11 cellular contexts compared by ENCODE assay signal in the genomic region with DNA sequence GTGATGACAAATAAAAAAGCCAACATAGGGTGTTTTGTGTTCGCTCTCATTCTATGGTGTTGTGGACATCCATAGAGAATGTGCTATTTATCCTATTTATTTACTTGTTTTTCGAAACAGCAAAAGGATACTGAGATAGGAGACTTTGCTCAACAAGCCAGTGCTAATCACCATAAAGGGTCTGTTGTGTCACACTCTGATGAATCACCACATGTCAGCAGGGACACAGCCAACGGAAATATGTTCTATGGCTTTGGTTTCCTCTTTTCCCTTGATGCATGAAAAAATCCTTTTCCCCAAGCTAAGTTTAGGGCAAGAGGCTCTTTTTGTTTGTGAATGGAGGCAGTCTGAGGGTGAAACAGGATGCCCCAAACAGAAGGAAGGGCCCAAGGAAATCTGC.
DNase-seq lines count a peak whose midpoint lies in the region; ATAC-seq, FAIRE-seq and TF ChIP-seq lines count a peak whose summit lies in the region.
"Had no signal": no experiment of that assay in that cellular context is flagged by ENCODE, and none has a peak within 500 bp of the region (broad histone marks: within the 10 kb centered on the region; RNA-seq: fewer than 3 reads in every experiment).

No MANE protein-coding gene starts in this region.

- H3K27me3 ChIP-seq in bronchial epithelial cell (ENCODE audit: control insufficient read depth, insufficient read depth, low read length): no peaks in the 10 kb centered on the region
- no peaks in the 10 kb centered on the region for H3K27me3 ChIP-seq in hepatocyte
- no peaks in the 10 kb centered on the region for H3K27me3 ChIP-seq in thyroid gland
- H3K27me3 ChIP-seq: ovary had no signal

- no peak overlapping the region for H3K4me2 ChIP-seq in hepatocyte

- H3K27ac ChIP-seq in hepatocyte (peak overlapping the region; percentile 53), thyroid gland (peak overlapping the region; percentile 54 to 82 (median 73))

- H3K36me3 ChIP-seq in bronchial epithelial cell (ENCODE audit: control insufficient read depth, insufficient read depth, low read length) (no peaks in the 10 kb centered on the region), hepatocyte (replicated peaks; ENCODE audit: insufficient read depth, low read depth) (no peaks in the 10 kb centered on the region), thyroid gland (no peaks in the 10 kb centered on the region)
- H3K36me3 ChIP-seq: ovary had no signal

- H2AFZ ChIP-seq in hepatocyte: no peak overlapping the region

- H3K9me3 Mint-ChIP-seq in activated CD4-positive, alpha-beta memory T cell treated with anti-CD3 and anti-CD28 coated beads for 36 hours: no peaks in the 10 kb centered on the region

- intact Hi-C loops in thyroid gland (cut with DNase I): no loop called here
- intact Hi-C loops in activated CD4-positive, alpha-beta memory T cell treated with anti-CD3 and anti-CD28 coated beads for 36 hours (cut with micrococcal nuclease): no loop called here

- H3K9me3 ChIP-seq in hepatocyte (ENCODE audit: low read depth): no peaks in the 10 kb centered on the region
- H3K9me3 ChIP-seq in thyroid gland: no peaks in the 10 kb centered on the region
- H3K9me3 ChIP-seq: ovary had no signal

- WGBS in hepatocyte (ENCODE audit: low lambda C conversion rate, missing lambda C conversion rate): 79% methylated on average over 3 of the region's 3 CpGs
- 73 to 81% methylated on average over 3 of the region's 3 CpGs for WGBS in thyroid gland, 2 donors

- no peak overlapping the region for H3K4me3 Mint-ChIP-seq in activated CD4-positive, alpha-beta memory T cell treated with anti-CD3 and anti-CD28 coated beads for 36 hours

- H3K27ac Mint-ChIP-seq in activated CD4-positive, alpha-beta memory T cell treated with anti-CD3 and anti-CD28 coated beads for 36 hours: no peak overlapping the region

- no peaks in the 10 kb centered on the region for H3K27me3 Mint-ChIP-seq in activated CD4-positive, alpha-beta memory T cell treated with anti-CD3 and anti-CD28 coated beads for 36 hours

- no peaks in the 10 kb centered on the region for H3K79me2 ChIP-seq in hepatocyte

- no peaks in the 10 kb centered on the region for H3K4me1 Mint-ChIP-seq in activated CD4-positive, alpha-beta memory T cell treated with anti-CD3 and anti-CD28 coated beads for 36 hours (ENCODE audit: low read depth)

- no peak overlapping the region for H3K4me3 ChIP-seq in bronchial epithelial cell (ENCODE audit: low read depth, low read length)
- no peak overlapping the region for H3K4me3 ChIP-seq in hepatocyte
- H3K4me3 ChIP-seq in thyroid gland (replicated peaks in 1 of 3): no peak overlapping the region
- H3K4me3 ChIP-seq: ovary had no signal

- no peaks in the 10 kb centered on the region for H3K9me2 ChIP-seq in hepatocyte (replicated peaks; ENCODE audit: insufficient read depth)

- TF ChIP-seq POLR2A in thyroid gland (IDR thresholded peaks at IDR 0.05): no peak

- TF ChIP-seq CTCF in bronchial epithelial cell (IDR thresholded peaks at IDR 0.05; ENCODE audit: insufficient read depth, low read length, severe bottlenecking): no peak
- no peak for TF ChIP-seq CTCF in hepatocyte (IDR thresholded peaks at IDR 0.05; ENCODE audit: poor library complexity)
- TF ChIP-seq CTCF in thyroid gland (IDR thresholded peaks at IDR 0.05): no peak

- H3K4me1 ChIP-seq in hepatocyte (ENCODE audit: insufficient read depth) (peaks cover 23% of the 10 kb centered on the region), thyroid gland (peaks cover 16 to 24% of the 10 kb centered on the region in 2 donors)

- FAIRE-seq in bronchial epithelial cell (lab: Jason Lieb, UNC): no peak
- FAIRE-seq: G401.6 had no signal

- CTCF ChIA-PET in activated CD4-positive, alpha-beta memory T cell treated with anti-CD3 and anti-CD28 coated beads for 36 hours (lab: Charles Lee): no interaction called here

- no peaks in the 10 kb centered on the region for H3K36me3 Mint-ChIP-seq in activated CD4-positive, alpha-beta memory T cell treated with anti-CD3 and anti-CD28 coated beads for 36 hours

- H4K20me1 ChIP-seq in hepatocyte (ENCODE audit: insufficient read depth, poor library complexity, severe bottlenecking): no peaks in the 10 kb centered on the region

- DNase-seq in KBM-7 (peak; percentile 43), bronchial epithelial cell (ENCODE audit: low read depth) (peak; percentile 10), hepatocyte (ENCODE audit: low spot score) (no peak), thyroid gland (no peak)
- DNase-seq in activated CD4-positive, alpha-beta memory T cell treated with anti-CD3 and anti-CD28 coated beads for 36 hours: no peak
- DNase-seq: ovary had no signal

- ATAC-seq in GM21528 (IDR thresholded peaks at IDR 0.05; ENCODE audit: low FRiP score, unreplicated experiment) (no peak), HG02759 (IDR thresholded peaks at IDR 0.05; ENCODE audit: unreplicated experiment) (no peak), GM18498 (IDR thresholded peaks at IDR 0.05; ENCODE audit: unreplicated experiment) (no peak)
- ATAC-seq: activated CD4-positive, CD25-positive, alpha-beta regulatory T cell treated with anti-CD3 and anti-CD28 coated beads, Interleukin-2, amount 50 U/mL, for 24 hours had no signal

- POLR2A ChIA-PET in activated CD4-positive, alpha-beta memory T cell treated with anti-CD3 and anti-CD28 coated beads for 36 hours (lab: Charles Lee): no interaction called here

- in situ Hi-C loops in KBM-7 (cut with MboI; ENCODE audit: low pct_unique_long_range_greater_than_20kb, low sequenced_read_pairs): no loop called here

Comparison
In these comparisons a context has a peak if more than half of its experiments do, and no peak if none do; other contexts are left out.
1. DNase-seq: peak in KBM-7 (single experiment) and bronchial epithelial cell (single experiment); none in hepatocyte (single experiment), thyroid gland (0 of 2) and activated CD4-positive, alpha-beta memory T cell treated with anti-CD3 and anti-CD28 coated beads for 36 hours (single experiment).